In genomic region chr6:24284006-24284405, GRCh38 we compare ENCODE assay signal across 19 cellular contexts.
DNase-seq lines count a peak whose midpoint lies in the region; ATAC-seq and TF ChIP-seq lines count a peak whose summit lies in the region.
"Had no signal": no experiment of that assay in that cellular context is flagged by ENCODE, and none has a peak within 500 bp of the region (broad histone marks: within the 10 kb centered on the region; RNA-seq: fewer than 3 reads in every experiment).

No MANE protein-coding gene starts in this region.

- H3K4me1 ChIP-seq in cardiac muscle cell (ENCODE audit: low read depth) (peaks cover 8% of the 10 kb centered on the region), right atrium auricular region (peaks cover 0 to 11% of the 10 kb centered on the region in 2 donors), OCI-LY3 (ENCODE audit: low read length) (peaks cover 16% of the 10 kb centered on the region)
- H3K4me1 ChIP-seq: colonic mucosa had no signal

- H3K4me3 ChIP-seq in cardiac muscle cell (no peak overlapping the region), right atrium auricular region (no peak overlapping the region), OCI-LY3 (ENCODE audit: low read length) (peak overlapping the region; percentile 74; the same call in 1 of the 2 replicates)
- H3K4me3 ChIP-seq: colonic mucosa had no signal

- DNase-seq in cardiac muscle cell (ENCODE audit: low read depth in 1 of 2, low spot score in 1 of 2) (no peak), right atrium auricular region (ENCODE audit: low spot score) (no peak), NCI-H2029 treated with DMSO at 0.1 percent for 48 hours (lab: John Stamatoyannopoulos, UW) (no peak), epidermal melanocyte (ENCODE audit: insufficient read length, low spot score) (no peak), RKO (ENCODE audit: low spot score) (no peak)
- DNase-seq in stimulated activated naive B cell treated with anti-CD40 and anti-IgM and Interleukin-4, amounts not matched to agents 10 μg/mL and 1 μg/mL and 100 μg/mL, for 72 hours = no peak
- DNase-seq: activated CD4-positive, alpha-beta T cell treated with anti-CD3 and anti-CD28 coated beads, Interleukin-2, amount 50 U/mL, for 48 hours; activated effector memory CD4-positive, alpha-beta T cell treated with Interleukin-2 at 50 U/mL for 16 hours; GF-D8; NCI-H2081 treated with DMSO at 0.1 percent for 48 hours; nephron progenitor cell; SIG-M5; T-helper 2 cell had no signal

- H3K9me3 Mint-ChIP-seq in stimulated activated naive B cell treated with anti-CD40 and anti-IgM and Interleukin-4, amounts not matched to agents 10 μg/mL and 1 μg/mL and 100 μg/mL, for 72 hours = no peaks in the 10 kb centered on the region
- H3K9me3 Mint-ChIP-seq: nephron progenitor cell; stimulated activated effector memory CD8-positive, alpha-beta T cell treated with anti-CD3 and anti-CD28 coated beads, Interleukin-12 subunit alpha, Interleukin-12 subunit beta, amount 100 ng/mL, for 72 hours had no signal

- no peaks in the 10 kb centered on the region for H3K4me1 Mint-ChIP-seq in stimulated activated naive B cell treated with anti-CD40 and anti-IgM and Interleukin-4, amounts not matched to agents 10 μg/mL and 1 μg/mL and 100 μg/mL, for 72 hours
- H3K4me1 Mint-ChIP-seq: nephron progenitor cell; stimulated activated effector memory CD8-positive, alpha-beta T cell treated with anti-CD3 and anti-CD28 coated beads, Interleukin-12 subunit alpha, Interleukin-12 subunit beta, amount 100 ng/mL, for 72 hours had no signal

- H3K27ac Mint-ChIP-seq in stimulated activated naive B cell treated with anti-CD40 and anti-IgM and Interleukin-4, amounts not matched to agents 10 μg/mL and 1 μg/mL and 100 μg/mL, for 72 hours = no peak overlapping the region
- H3K27ac Mint-ChIP-seq: nephron progenitor cell; stimulated activated effector memory CD8-positive, alpha-beta T cell treated with anti-CD3 and anti-CD28 coated beads, Interleukin-12 subunit alpha, Interleukin-12 subunit beta, amount 100 ng/mL, for 72 hours; WTC11 had no signal

- H2AFZ ChIP-seq in OCI-LY3 (ENCODE audit: low read depth, low read length) = no peak overlapping the region

- no peaks in the 10 kb centered on the region for H4K20me1 ChIP-seq in OCI-LY3 (ENCODE audit: insufficient read depth, low read length)

- H3K79me2 ChIP-seq in OCI-LY3 (ENCODE audit: low read length) = no peaks in the 10 kb centered on the region

- peak overlapping the region; percentile 90 for H3K4me2 ChIP-seq in OCI-LY3 (ENCODE audit: low read length)

- no peaks in the 10 kb centered on the region for H3K36me3 Mint-ChIP-seq in stimulated activated naive B cell treated with anti-CD40 and anti-IgM and Interleukin-4, amounts not matched to agents 10 μg/mL and 1 μg/mL and 100 μg/mL, for 72 hours
- H3K36me3 Mint-ChIP-seq: stimulated activated effector memory CD8-positive, alpha-beta T cell treated with anti-CD3 and anti-CD28 coated beads, Interleukin-12 subunit alpha, Interleukin-12 subunit beta, amount 100 ng/mL, for 72 hours; WTC11 had no signal

- H3K36me3 ChIP-seq in cardiac muscle cell = no peaks in the 10 kb centered on the region
- no peaks in the 10 kb centered on the region for H3K36me3 ChIP-seq in right atrium auricular region
- H3K36me3 ChIP-seq in OCI-LY3 (replicated peaks; ENCODE audit: low read depth, low read length) = no peaks in the 10 kb centered on the region
- H3K36me3 ChIP-seq: colonic mucosa had no signal

- H3K27ac ChIP-seq in cardiac muscle cell = peak overlapping the region; percentile 61
- H3K27ac ChIP-seq in right atrium auricular region = no peak overlapping the region
- H3K27ac ChIP-seq in OCI-LY3 (ENCODE audit: low read length) = no peak overlapping the region
- H3K27ac ChIP-seq: C4-2B, colonic mucosa had no signal

- H3K27me3 Mint-ChIP-seq in stimulated activated naive B cell treated with anti-CD40 and anti-IgM and Interleukin-4, amounts not matched to agents 10 μg/mL and 1 μg/mL and 100 μg/mL, for 72 hours = peaks cover 4 to 6% of the 10 kb centered on the region in 2 donors

- H3K9ac ChIP-seq in OCI-LY3 (ENCODE audit: low read length) = no peak overlapping the region

- peak; percentile 7 for ATAC-seq in HG03097 (IDR thresholded peaks at IDR 0.05; ENCODE audit: low FRiP score, unreplicated experiment)
- peak; percentile 2 to 6 for ATAC-seq in stimulated activated naive B cell treated with anti-CD40 and anti-IgM and Interleukin-4, amounts not matched to agents 10 μg/mL and 1 μg/mL and 100 μg/mL, for 72 hours (replicated peaks)

- TF ChIP-seq CTCF in cardiac muscle cell (IDR thresholded peaks at IDR 0.05; ENCODE audit: low read depth, low read length) (no peak), right atrium auricular region (IDR thresholded peaks at IDR 0.05) (no peak), OCI-LY3 (IDR thresholded peaks at IDR 0.05; ENCODE audit: low read depth, low read length) (no peak)

- no peaks in the 10 kb centered on the region for H3K9me3 ChIP-seq in cardiac muscle cell (ENCODE audit: low read depth)
- no peaks in the 10 kb centered on the region for H3K9me3 ChIP-seq in right atrium auricular region
- no peaks in the 10 kb centered on the region for H3K9me3 ChIP-seq in OCI-LY3 (ENCODE audit: insufficient read depth, low read length)
- H3K9me3 ChIP-seq: colonic mucosa had no signal

- H3K4me3 Mint-ChIP-seq in stimulated activated naive B cell treated with anti-CD40 and anti-IgM and Interleukin-4, amounts not matched to agents 10 μg/mL and 1 μg/mL and 100 μg/mL, for 72 hours = no peak overlapping the region
- H3K4me3 Mint-ChIP-seq: stimulated activated effector memory CD8-positive, alpha-beta T cell treated with anti-CD3 and anti-CD28 coated beads, Interleukin-12 subunit alpha, Interleukin-12 subunit beta, amount 100 ng/mL, for 72 hours; WTC11 had no signal

- no peaks in the 10 kb centered on the region for H3K27me3 ChIP-seq in cardiac muscle cell
- H3K27me3 ChIP-seq in right atrium auricular region = no peaks in the 10 kb centered on the region
- no peaks in the 10 kb centered on the region; the same call in 1 of the 2 replicates for H3K27me3 ChIP-seq in OCI-LY3 (ENCODE audit: low read depth, low read length)
- H3K27me3 ChIP-seq: colonic mucosa had no signal
